In the genomic region with DNA sequence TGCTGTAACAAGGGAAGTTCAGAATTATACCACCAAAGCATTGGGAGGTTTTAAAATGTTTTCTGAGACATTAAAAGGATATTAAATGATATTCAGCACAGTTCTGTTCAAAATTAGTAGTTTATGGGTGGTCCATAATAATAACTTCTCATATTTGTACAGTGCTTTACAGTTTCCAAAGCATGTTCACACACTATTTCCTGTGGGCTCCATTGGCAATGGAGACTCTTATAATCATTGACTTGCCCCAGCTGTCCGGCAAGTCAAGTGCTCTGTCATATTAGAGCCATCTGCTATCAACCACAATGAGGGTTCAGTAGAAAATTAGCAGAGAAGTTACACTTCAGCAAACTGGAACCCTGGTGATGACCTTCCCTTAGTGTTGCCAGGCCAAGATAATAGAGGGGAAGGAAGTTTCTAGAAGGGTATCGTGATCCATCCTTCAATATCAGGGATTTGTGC, we compare ENCODE assay signal across 1 cellular context.
TF ChIP-seq lines count a peak whose summit lies in the region.

No MANE protein-coding gene starts in this region.

TF ChIP-seq in GM12878, 131 proteins besides CTCF, POLR2A, EP300 and RAD21 (continued from another document):
- TF ChIP-seq, protein P1, sequence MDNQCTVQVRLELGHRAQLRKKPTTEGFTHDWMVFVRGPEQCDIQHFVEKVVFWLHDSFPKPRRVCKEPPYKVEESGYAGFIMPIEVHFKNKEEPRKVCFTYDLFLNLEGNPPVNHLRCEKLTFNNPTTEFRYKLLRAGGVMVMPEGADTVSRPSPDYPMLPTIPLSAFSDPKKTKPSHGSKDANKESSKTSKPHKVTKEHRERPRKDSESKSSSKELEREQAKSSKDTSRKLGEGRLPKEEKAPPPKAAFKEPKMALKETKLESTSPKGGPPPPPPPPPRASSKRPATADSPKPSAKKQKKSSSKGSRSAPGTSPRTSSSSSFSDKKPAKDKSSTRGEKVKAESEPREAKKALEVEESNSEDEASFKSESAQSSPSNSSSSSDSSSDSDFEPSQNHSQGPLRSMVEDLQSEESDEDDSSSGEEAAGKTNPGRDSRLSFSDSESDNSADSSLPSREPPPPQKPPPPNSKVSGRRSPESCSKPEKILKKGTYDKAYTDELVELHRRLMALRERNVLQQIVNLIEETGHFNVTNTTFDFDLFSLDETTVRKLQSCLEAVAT (IDR thresholded peaks at IDR 0.05), result no peak
- no peak for TF ChIP-seq POU2F2 (IDR thresholded peaks at IDR 0.05; ENCODE audit: borderline replicate concordance, low read depth, low read length)
